16 cellular contexts compared by ENCODE assay signal in genomic region chr9:97905228-97905627, GRCh38. TPM values are rescaled to one million over a fixed set of nuclear protein-coding genes. Genes with fewer than 3 reads are reported as not detected.
DNase-seq lines count a peak whose midpoint lies in the region; ATAC-seq, FAIRE-seq and TF ChIP-seq lines count a peak whose summit lies in the region.
"Had no signal": no experiment of that assay in that cellular context is flagged by ENCODE, and none has a peak within 500 bp of the region (broad histone marks: within the 10 kb centered on the region; RNA-seq: fewer than 3 reads in every experiment).

No MANE protein-coding gene starts in this region.

- H3K36me3 ChIP-seq in IMR-90 (ENCODE audit: control insufficient read depth, insufficient read depth, low read length): peaks cover 13% of the 10 kb centered on the region

- DNase-seq in IMR-90 (no peak), GM12892 (ENCODE audit: insufficient read length) (no peak), HCEC 1CT (no peak), inferior parietal cortex (ENCODE audit: extremely low spot score) (no peak)
- peak; percentile 56 to 58 for DNase-seq in activated CD4-positive, alpha-beta T cell treated with anti-CD3 and anti-CD28 coated beads for 4 hours
- DNase-seq in activated naive CD8-positive, alpha-beta T cell treated with anti-CD3 and anti-CD28 coated beads for 36 hours: peak; percentile 46
- peak; percentile 44 for DNase-seq in stimulated activated CD4-positive, alpha-beta T cell treated with anti-CD3 and anti-CD28 coated beads, Interleukin-4, amount 100 ng/mL, for 24 hours
- DNase-seq: NCI-H1417, NCI-H524 treated with DMSO at 0.1 percent for 48 hours had no signal

- peaks cover 5% of the 10 kb centered on the region; the same call in 1 of the 2 replicates for H3K9me1 ChIP-seq in IMR-90 (ENCODE audit: insufficient read depth, low read length)

- H2BK20ac ChIP-seq in IMR-90 (ENCODE audit: low read depth, low read length): no peak overlapping the region

- no CpG with 5 or more reads among the region's 2 CpGs for WGBS in IMR-90 (ENCODE audit: extremely low coverage in 2 of 2, insufficient read length in 1 of 2), 2 experiments

- H3K9me3 ChIP-seq in IMR-90 (ENCODE audit: control insufficient read depth, insufficient read depth, low read length): no peaks in the 10 kb centered on the region

- peaks cover 31% of the 10 kb centered on the region for H3K36me3 Mint-ChIP-seq in activated naive CD8-positive, alpha-beta T cell treated with anti-CD3 and anti-CD28 coated beads for 36 hours

- H3K27me3 ChIP-seq in IMR-90 (ENCODE audit: control insufficient read depth, insufficient read depth, low read length): no peaks in the 10 kb centered on the region

- no peak overlapping the region for H2BK15ac ChIP-seq in IMR-90 (ENCODE audit: low read depth, low read length)

- H2AFZ ChIP-seq in IMR-90 (replicated peaks; ENCODE audit: low read length, poor library complexity): no peak overlapping the region

- no peak overlapping the region for H3K27ac ChIP-seq in IMR-90 (ENCODE audit: insufficient read depth, low read length)

- H2AK9ac ChIP-seq in IMR-90 (replicated peaks; ENCODE audit: low read depth, low read length, poor library complexity): no peak overlapping the region

- no TSS peak for BruUV-seq in IMR-90 (replicated peaks; lab: Mats Ljungman, UMichigan)

- CTCF ChIA-PET in IMR-90 (lab: Yijun Ruan, JAX): no interaction called here

- no peak overlapping the region for H3K4me2 ChIP-seq in IMR-90 (ENCODE audit: low read depth, low read length)

- ATAC-seq in IMR-90 (ENCODE audit: low read depth) (no peak), HG03045 (IDR thresholded peaks at IDR 0.05; ENCODE audit: unreplicated experiment) (no peak)
- ATAC-seq: HCT116 had no signal

- POLR2A ChIA-PET in IMR-90 (lab: Charles Lee; ENCODE audit: unreplicated experiment): no interaction called here

- H4K8ac ChIP-seq in IMR-90 (ENCODE audit: low read depth in 2 of 2, low read length in 2 of 2): no peak overlapping the region

- no peak overlapping the region for H3K4ac ChIP-seq in IMR-90 (ENCODE audit: low read depth, low read length)

- H3K4me1 ChIP-seq in IMR-90 (ENCODE audit: control insufficient read depth, insufficient read depth, low read length): no peaks in the 10 kb centered on the region

- H3K23ac ChIP-seq in IMR-90 (ENCODE audit: low read depth, low read length): 0 out of 2 replicates have a peak overlapping the region, but pooled peaks have one; percentile 24

- FAIRE-seq in GM12892 (lab: Jason Lieb, UNC): no peak
- FAIRE-seq: colon, GM19239 had no signal

- no peak overlapping the region for H3K18ac ChIP-seq in IMR-90 (ENCODE audit: low read depth, low read length)

- intact Hi-C loops in IMR-90 (cut with micrococcal nuclease): no loop called here

- no peak overlapping the region for H3K4me3 ChIP-seq in IMR-90 (ENCODE audit: insufficient read depth, low read depth, low read length)

- no peak overlapping the region for H3K14ac ChIP-seq in IMR-90 (replicated peaks; ENCODE audit: low read depth, low read length)

- in situ Hi-C loops in IMR-90 (cut with MboI; ENCODE audit: low sequenced_read_pairs): no loop called here

- no peaks in the 10 kb centered on the region for H3K27me3 Mint-ChIP-seq in activated naive CD8-positive, alpha-beta T cell treated with anti-CD3 and anti-CD28 coated beads for 36 hours
- H3K27me3 Mint-ChIP-seq: progenitor cell of endocrine pancreas had no signal

- no peak overlapping the region for H3K56ac ChIP-seq in IMR-90 (ENCODE audit: extremely low read depth, insufficient read depth, low read length)

- H4K91ac ChIP-seq in IMR-90 (ENCODE audit: insufficient read depth, low read depth, low read length): no peak overlapping the region

- peak overlapping the region; percentile 74 for H3K4me3 Mint-ChIP-seq in activated naive CD8-positive, alpha-beta T cell treated with anti-CD3 and anti-CD28 coated beads for 36 hours

- peaks cover 12 to 20% of the 10 kb centered on the region in 2 experiments; a peak in 3 of 4 replicates for H3K79me1 ChIP-seq in IMR-90 (ENCODE audit: low read depth in 1 of 2, low read length in 2 of 2)

- H3K4me1 Mint-ChIP-seq in activated naive CD8-positive, alpha-beta T cell treated with anti-CD3 and anti-CD28 coated beads for 36 hours: peaks cover 64% of the 10 kb centered on the region

- 0 out of 2 replicates have a peak, but pooled peaks cover 3% of the 10 kb centered on the region for H4K20me1 ChIP-seq in IMR-90 (ENCODE audit: insufficient read depth, low read length)

- no peaks in the 10 kb centered on the region for H3K9me3 Mint-ChIP-seq in activated naive CD8-positive, alpha-beta T cell treated with anti-CD3 and anti-CD28 coated beads for 36 hours

- dilution Hi-C loops in IMR-90 (cut with HindIII; ENCODE audit: low sequenced_read_pairs, unreplicated experiment): no loop called here

- TF ChIP-seq CTCF in IMR-90 (conservative IDR thresholded peaks at IDR 0.05; ENCODE audit: low read depth, low read length): no peak

- H2BK5ac ChIP-seq in IMR-90 (ENCODE audit: low read depth, low read length, poor library complexity, severe bottlenecking): no peak overlapping the region

- H2AK5ac ChIP-seq in IMR-90 (ENCODE audit: low read depth, low read length): no peak overlapping the region

- TF ChIP-seq RAD21 in IMR-90 (IDR thresholded peaks at IDR 0.05; ENCODE audit: low read length): no peak

- H3K9ac ChIP-seq in IMR-90 (ENCODE audit: low read depth, low read length): no peak overlapping the region

- H3K27ac Mint-ChIP-seq in activated naive CD8-positive, alpha-beta T cell treated with anti-CD3 and anti-CD28 coated beads for 36 hours: peak overlapping the region; percentile 66

- H2BK120ac ChIP-seq in IMR-90 (ENCODE audit: low read depth, low read length): no peak overlapping the region

- TF ChIP-seq POLR2A in IMR-90 (IDR thresholded peaks at IDR 0.05; ENCODE audit: low read depth, low read length): no peak
- no peak for TF ChIP-seq POLR2A in GM12892 (IDR thresholded peaks at IDR 0.05; ENCODE audit: low read depth, low read length)

- H4K5ac ChIP-seq in IMR-90 (ENCODE audit: low read depth, low read length): no peak overlapping the region

TF ChIP-seq in IMR-90, 13 proteins besides CTCF, POLR2A, EP300 and RAD21:
- TF ChIP-seq ELK1 (IDR thresholded peaks at IDR 0.05; ENCODE audit: borderline replicate concordance, low read depth, low read length) (no peak), MAZ (IDR thresholded peaks at IDR 0.05; ENCODE audit: borderline replicate concordance, low read depth, low read length) (no peak), NFE2L2 (IDR thresholded peaks at IDR 0.05; ENCODE audit: low read depth, low read length) (no peak), BHLHE40 (IDR thresholded peaks at IDR 0.05; ENCODE audit: low read depth, low read length) (no peak)
- TF ChIP-seq, protein P1, sequence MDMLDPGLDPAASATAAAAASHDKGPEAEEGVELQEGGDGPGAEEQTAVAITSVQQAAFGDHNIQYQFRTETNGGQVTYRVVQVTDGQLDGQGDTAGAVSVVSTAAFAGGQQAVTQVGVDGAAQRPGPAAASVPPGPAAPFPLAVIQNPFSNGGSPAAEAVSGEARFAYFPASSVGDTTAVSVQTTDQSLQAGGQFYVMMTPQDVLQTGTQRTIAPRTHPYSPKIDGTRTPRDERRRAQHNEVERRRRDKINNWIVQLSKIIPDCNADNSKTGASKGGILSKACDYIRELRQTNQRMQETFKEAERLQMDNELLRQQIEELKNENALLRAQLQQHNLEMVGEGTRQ (IDR thresholded peaks at IDR 0.05; ENCODE audit: low read depth, low read length): no peak

RNA-seq across cellular contexts. Expression of gene TRMO, which starts 17.1 kb away (rescaled TPM):
- total RNA-seq in IMR-90 (2012; rRNA removed): 17.5 and 19.9 TPM in 2 replicates
- polyA plus RNA-seq in IMR-90 (2012; rRNA removed): 7.6 and 10.2 TPM in 2 replicates
- 3.2 and 5.4 TPM in 2 replicates for polyA plus RNA-seq in IMR-90 (2012; cell fraction: cytosol; rRNA removed)
- polyA plus RNA-seq in IMR-90 (2012; cell fraction: nucleus; rRNA removed; ENCODE audit: low replicate concordance): 4.2 and 23.8 TPM in 2 replicates
- 10 to 100 TPM; 17.7 to 18.1 TPM for total RNA-seq in activated naive CD8-positive, alpha-beta T cell treated with anti-CD3 and anti-CD28 coated beads for 36 hours
- 7.7 TPM for polyA plus RNA-seq in GM12892 (2012; ENCODE audit: missing spikeins)

RNA-seq across cellular contexts. Expression of gene HEMGN, which starts 32.7 kb away (rescaled TPM):
- not detected in 2 replicates for total RNA-seq in IMR-90 (2012; rRNA removed)
- polyA plus RNA-seq in IMR-90 (2012; rRNA removed): not detected in 2 replicates
- not detected in 2 replicates for polyA plus RNA-seq in IMR-90 (2012; cell fraction: cytosol; rRNA removed)
- not detected in 2 replicates for polyA plus RNA-seq in IMR-90 (2012; cell fraction: nucleus; rRNA removed; ENCODE audit: low replicate concordance)
- 1 to 10 TPM; 1.9 to 2.6 TPM for total RNA-seq in activated naive CD8-positive, alpha-beta T cell treated with anti-CD3 and anti-CD28 coated beads for 36 hours
- polyA plus RNA-seq in GM12892 (2012; ENCODE audit: missing spikeins): not detected
- total RNA-seq: fibroblast of lung, progenitor cell of endocrine pancreas, RPMI7951 had no signal
- polyA plus RNA-seq: fibroblast of lung had no signal

RNA-seq across cellular contexts. Expression of gene FOXE1, which starts 52.2 kb away (rescaled TPM):
- under 0.01 and 0.28 TPM in 2 replicates for total RNA-seq in IMR-90 (2012; rRNA removed)
- 0.22 TPM in 2 replicates for polyA plus RNA-seq in IMR-90 (2012; rRNA removed)
- 0.14 and 0.36 TPM in 2 replicates for polyA plus RNA-seq in IMR-90 (2012; cell fraction: cytosol; rRNA removed)
- polyA plus RNA-seq in IMR-90 (2012; cell fraction: nucleus; rRNA removed; ENCODE audit: low replicate concordance): 0.52 and 0.65 TPM in 2 replicates
- total RNA-seq in activated naive CD8-positive, alpha-beta T cell treated with anti-CD3 and anti-CD28 coated beads for 36 hours: not detected
- not detected for polyA plus RNA-seq in GM12892 (2012; ENCODE audit: missing spikeins)
- total RNA-seq: fibroblast of lung, RPMI7951 had no signal

Comparison
In these comparisons a context has a peak if more than half of its experiments do, and no peak if none do; other contexts are left out.
1. DNase-seq: peak in activated CD4-positive, alpha-beta T cell treated with anti-CD3 and anti-CD28 coated beads for 4 hours (2 of 2), activated naive CD8-positive, alpha-beta T cell treated with anti-CD3 and anti-CD28 coated beads for 36 hours (single experiment) and stimulated activated CD4-positive, alpha-beta T cell treated with anti-CD3 and anti-CD28 coated beads, Interleukin-4, amount 100 ng/mL, for 24 hours (single experiment); none in IMR-90 (single experiment), GM12892 (single experiment), HCEC 1CT (single experiment) and inferior parietal cortex (single experiment).